Comparison of ENCODE assay signal across 21 cellular contexts in the genomic region with DNA sequence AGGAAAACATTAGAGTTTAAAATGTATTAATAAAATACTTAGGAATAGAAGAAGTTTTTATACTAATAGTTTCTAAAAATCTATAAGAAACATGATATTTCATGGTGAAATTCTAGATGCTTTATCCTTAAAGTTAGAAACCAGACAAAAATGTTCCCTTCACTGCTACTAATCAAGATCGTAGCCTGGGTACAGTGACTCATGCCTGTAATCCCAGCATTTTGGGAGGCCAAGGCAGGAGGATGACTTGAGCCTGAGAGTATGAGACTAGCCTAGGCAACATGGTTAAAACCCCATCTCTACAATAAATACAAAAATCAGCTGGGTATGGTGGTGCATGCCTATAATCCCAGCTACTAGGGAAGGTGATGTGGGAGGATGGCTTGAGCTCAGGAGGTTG. TPM values are rescaled to one million over a fixed set of nuclear protein-coding genes. Genes with fewer than 3 reads are reported as not detected.
DNase-seq lines count a peak whose midpoint lies in the region; ATAC-seq, FAIRE-seq and TF ChIP-seq lines count a peak whose summit lies in the region.
"Had no signal": no experiment of that assay in that cellular context is flagged by ENCODE, and none has a peak within 500 bp of the region (broad histone marks: within the 10 kb centered on the region; RNA-seq: fewer than 3 reads in every experiment).

No MANE protein-coding gene starts in this region.

- TF ChIP-seq RAD21 in K562 (CRISPR knock-in tag; conservative IDR thresholded peaks at IDR 0.05 in 1 of 2, IDR thresholded peaks at IDR 0.05 in 1 of 2), result no peak

- no peaks in the 10 kb centered on the region for H3K79me2 ChIP-seq in K562 (ENCODE audit: control insufficient read depth, insufficient read depth, low read length)
- H3K79me2 ChIP-seq in fibroblast of lung (ENCODE audit: control insufficient read depth, insufficient read depth, low read length), result no peaks in the 10 kb centered on the region

- CTCF ChIA-PET in K562 (lab: Yijun Ruan, JAX; ENCODE audit: low intra/inter-chr PET ratio), result no interaction called here

- H3K4me2 ChIP-seq in K562 (ENCODE audit: insufficient read depth, low read length), result no peak overlapping the region
- H3K4me2 ChIP-seq in fibroblast of lung (ENCODE audit: extremely low read depth, insufficient read depth, low read length), result no peak overlapping the region

- BruUV-seq in K562 (replicated peaks; lab: Mats Ljungman, UMichigan), result no TSS peak

- H4K20me1 ChIP-seq in K562 (replicated peaks; ENCODE audit: control insufficient read depth, insufficient read depth, low read length), result no peaks in the 10 kb centered on the region
- H4K20me1 ChIP-seq in fibroblast of lung (ENCODE audit: control insufficient read depth, extremely low read depth, insufficient read depth, low read length), result no peaks in the 10 kb centered on the region

- H3K27me3 ChIP-seq in K562 (ENCODE audit: control insufficient read depth in 2 of 2, insufficient read depth in 2 of 2, low read length in 2 of 2), result no peaks in the 10 kb centered on the region
- H3K27me3 ChIP-seq in fibroblast of lung (ENCODE audit: control insufficient read depth, insufficient read depth, low read length), result no peaks in the 10 kb centered on the region
- H3K27me3 ChIP-seq: MG63, Peyer's patch had no signal

- 14% methylated on average over 1 of the region's 1 CpG for WGBS in K562 (ENCODE audit: insufficient coverage, low coverage, missing lambda C conversion rate)

- no peaks in the 10 kb centered on the region for H3K9me1 ChIP-seq in K562 (ENCODE audit: control insufficient read depth, insufficient read depth, low read length)

- no peak for TF ChIP-seq POLR2A in K562 (conservative IDR thresholded peaks at IDR 0.05)
- TF ChIP-seq POLR2A in GM12892 (IDR thresholded peaks at IDR 0.05; ENCODE audit: low read depth, low read length), result no peak

- TF ChIP-seq EP300 in K562 (IDR thresholded peaks at IDR 0.05; ENCODE audit: low read length), result no peak

- intact Hi-C loops in K562 (cut with micrococcal nuclease), result no loop called here

- H3K9ac ChIP-seq in K562 (ENCODE audit: insufficient read depth in 1 of 2, low read depth in 2 of 2, low read length in 2 of 2) (no peak overlapping the region), fibroblast of lung (ENCODE audit: insufficient read depth, low read length) (no peak overlapping the region)

- in situ Hi-C loops in K562 (cut with MboI), result no loop called here

- no peak overlapping the region for H3K4me3 ChIP-seq in K562
- no peak overlapping the region for H3K4me3 ChIP-seq in fibroblast of lung (replicated peaks in 1 of 4; ENCODE audit: control extremely low read depth in 1 of 4, insufficient read depth in 1 of 4, low read depth in 3 of 4, low read length in 4 of 4)
- H3K4me3 ChIP-seq: MG63, Peyer's patch, SK-N-MC had no signal

- no peak overlapping the region for H3K27ac ChIP-seq in K562 (ENCODE audit: extremely low read depth, low read depth, low read length)
- H3K27ac ChIP-seq in fibroblast of lung (ENCODE audit: insufficient read depth, low read length), result no peak overlapping the region
- H3K27ac ChIP-seq: Peyer's patch, SK-N-MC had no signal

- H3K4me1 ChIP-seq in K562 (replicated peaks in 1 of 2; ENCODE audit: control insufficient read depth in 2 of 2, insufficient read depth in 2 of 2, low read length in 2 of 2), result no peaks in the 10 kb centered on the region
- no peaks in the 10 kb centered on the region for H3K4me1 ChIP-seq in fibroblast of lung (ENCODE audit: control insufficient read depth, extremely low read depth, insufficient read depth, low read length)
- H3K4me1 ChIP-seq: Peyer's patch had no signal

- TF ChIP-seq CTCF in K562 (IDR thresholded peaks at IDR 0.05 in 2 of 3, conservative IDR thresholded peaks at IDR 0.05 in 1 of 3; ENCODE audit: insufficient read depth in 2 of 3, low read depth in 1 of 3, low read length in 3 of 3), result no peak
- TF ChIP-seq CTCF in fibroblast of lung (conservative IDR thresholded peaks at IDR 0.05 in 1 of 2, IDR thresholded peaks at IDR 0.05 in 1 of 2; ENCODE audit: low read depth in 1 of 2, low read length in 2 of 2), result no peak

- DNase-seq in EL (peak; percentile 14), M059J (ENCODE audit: low read depth) (peak; percentile 13), K562 (ENCODE audit: extremely low read depth in 1 of 4, low spot score in 3 of 4) (no peak), fibroblast of lung (ENCODE audit: low read depth in 2 of 2) (peak; percentile 7 to 50), GM12892 (ENCODE audit: insufficient read length) (no peak), NCI-H748 treated with DMSO at 0.1 percent for 48 hours (lab: John Stamatoyannopoulos, UW) (no peak)
- no peak for DNase-seq in activated CD8-positive, alpha-beta memory T cell treated with anti-CD3 and anti-CD28 coated beads, Interleukin-2, amount 50 U/mL, for 48 hours
- DNase-seq: 8988T, ACHN, MG63, NCI-H1105 treated with DMSO at 0.1 percent for 48 hours, NCI-H146, NCI-H2029, NCI-H446 treated with DMSO at 0.1 percent for 48 hours, NCI-H526, Peyer's patch, SIG-M5 had no signal

- no peaks in the 10 kb centered on the region for H3K9me3 ChIP-seq in K562 (replicated peaks; ENCODE audit: control insufficient read depth, insufficient read depth, low read depth, low read length)
- H3K9me3 ChIP-seq in fibroblast of lung (ENCODE audit: control insufficient read depth, insufficient read depth, low read depth, low read length), result no peaks in the 10 kb centered on the region
- H3K9me3 ChIP-seq: MG63, Peyer's patch had no signal

- ATAC-seq in K562 (peak; percentile 45), GM21390 (IDR thresholded peaks at IDR 0.05; ENCODE audit: unreplicated experiment) (no peak)

- no peaks in the 10 kb centered on the region for H3K36me3 ChIP-seq in K562 (ENCODE audit: control insufficient read depth, insufficient read depth, low read length)
- H3K36me3 ChIP-seq in fibroblast of lung (ENCODE audit: control insufficient read depth, insufficient read depth, low read length), result no peaks in the 10 kb centered on the region
- H3K36me3 ChIP-seq: MG63, Peyer's patch had no signal

- FAIRE-seq in K562 (lab: Jason Lieb, UNC) (peak; percentile 83), GM12892 (lab: Jason Lieb, UNC) (no peak)
- FAIRE-seq: G401.6, H1 had no signal

- no peak overlapping the region for H2AFZ ChIP-seq in K562 (ENCODE audit: low read depth, low read length)
- no peak overlapping the region for H2AFZ ChIP-seq in fibroblast of lung (ENCODE audit: low read length)

- POLR2A ChIA-PET in K562 (lab: Yijun Ruan, JAX), result no interaction called here

TF ChIP-seq in K562, 482 proteins besides CTCF, POLR2A, EP300 and RAD21 (continues in another document):
- TF ChIP-seq, protein P1, sequence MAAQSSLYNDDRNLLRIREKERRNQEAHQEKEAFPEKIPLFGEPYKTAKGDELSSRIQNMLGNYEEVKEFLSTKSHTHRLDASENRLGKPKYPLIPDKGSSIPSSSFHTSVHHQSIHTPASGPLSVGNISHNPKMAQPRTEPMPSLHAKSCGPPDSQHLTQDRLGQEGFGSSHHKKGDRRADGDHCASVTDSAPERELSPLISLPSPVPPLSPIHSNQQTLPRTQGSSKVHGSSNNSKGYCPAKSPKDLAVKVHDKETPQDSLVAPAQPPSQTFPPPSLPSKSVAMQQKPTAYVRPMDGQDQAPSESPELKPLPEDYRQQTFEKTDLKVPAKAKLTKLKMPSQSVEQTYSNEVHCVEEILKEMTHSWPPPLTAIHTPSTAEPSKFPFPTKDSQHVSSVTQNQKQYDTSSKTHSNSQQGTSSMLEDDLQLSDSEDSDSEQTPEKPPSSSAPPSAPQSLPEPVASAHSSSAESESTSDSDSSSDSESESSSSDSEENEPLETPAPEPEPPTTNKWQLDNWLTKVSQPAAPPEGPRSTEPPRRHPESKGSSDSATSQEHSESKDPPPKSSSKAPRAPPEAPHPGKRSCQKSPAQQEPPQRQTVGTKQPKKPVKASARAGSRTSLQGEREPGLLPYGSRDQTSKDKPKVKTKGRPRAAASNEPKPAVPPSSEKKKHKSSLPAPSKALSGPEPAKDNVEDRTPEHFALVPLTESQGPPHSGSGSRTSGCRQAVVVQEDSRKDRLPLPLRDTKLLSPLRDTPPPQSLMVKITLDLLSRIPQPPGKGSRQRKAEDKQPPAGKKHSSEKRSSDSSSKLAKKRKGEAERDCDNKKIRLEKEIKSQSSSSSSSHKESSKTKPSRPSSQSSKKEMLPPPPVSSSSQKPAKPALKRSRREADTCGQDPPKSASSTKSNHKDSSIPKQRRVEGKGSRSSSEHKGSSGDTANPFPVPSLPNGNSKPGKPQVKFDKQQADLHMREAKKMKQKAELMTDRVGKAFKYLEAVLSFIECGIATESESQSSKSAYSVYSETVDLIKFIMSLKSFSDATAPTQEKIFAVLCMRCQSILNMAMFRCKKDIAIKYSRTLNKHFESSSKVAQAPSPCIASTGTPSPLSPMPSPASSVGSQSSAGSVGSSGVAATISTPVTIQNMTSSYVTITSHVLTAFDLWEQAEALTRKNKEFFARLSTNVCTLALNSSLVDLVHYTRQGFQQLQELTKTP (IDR thresholded peaks at IDR 0.05; ENCODE audit: low read depth in 1 of 2, partially characterized antibody in 2 of 2), result no peak
- TF ChIP-seq KDM1A (IDR thresholded peaks at IDR 0.05), result peak in 1 of 2 experiments; percentile 32; a peak in 1 of 4 replicates

RNA-seq across cellular contexts. Expression of a gene that starts 30.4 kb away (rescaled TPM):
- total RNA-seq in M059J (2014; rRNA removed; shearing (Covaris generic)), result 16.0 and 20.7 TPM in 2 replicates
- total RNA-seq in K562 (2011; cell fraction: chromatin; rRNA removed; ENCODE audit: low replicate concordance), result 3.9 and 5.8 TPM in 2 replicates
- total RNA-seq in K562 (2011; cell fraction: nucleolus; rRNA removed), result 4.7 and 6.2 TPM in 2 replicates
- 5.8 and 8.8 TPM in 2 replicates for total RNA-seq in K562 (2011; cell fraction: nucleoplasm; rRNA removed)
- 8.5 and 9.7 TPM in 2 replicates for total RNA-seq in K562 (2014; rRNA removed)
- total RNA-seq in K562 (2014; rRNA removed; fragmentation: Illumina TruSeq; extraction: Trizol), result 7.3 and 8.8 TPM in 2 replicates
- total RNA-seq in K562 (2015; rRNA removed; fragmentation: Illumina TruSeq; extraction: Trizol), result 4.7 and 4.8 TPM in 2 replicates
- 9.8 and 11.9 TPM in 2 replicates for total RNA-seq in K562 (2021)
- polyA plus RNA-seq in K562 (2011; rRNA removed), result 6.2 and 6.9 TPM in 2 replicates
- 3.8 and 3.9 TPM in 2 replicates for polyA plus RNA-seq in K562 (2011; cell fraction: cytosol; rRNA removed)
- polyA plus RNA-seq in K562 (2011; cell fraction: nucleus; rRNA removed), result 2.6 and 2.7 TPM in 2 replicates
- polyA plus RNA-seq in K562 (2012), result 5.6 and 7.2 TPM in 2 replicates
- polyA plus RNA-seq in K562 (2014; fragmentation: Illumina TruSeq; extraction: Trizol), result 9.6 and 10.1 TPM in 2 replicates
- 1 to 10 TPM; 3.3 to 4.8 TPM for polyA plus RNA-seq in K562 (2014; fragmentation: Nextera tagmentation; extraction: Ambion mirVana)
- 6.5 and 6.9 TPM in 2 replicates for polyA plus RNA-seq in K562 (2014; rRNA removed)
- polyA minus RNA-seq in K562 (2011; rRNA and poly(A)+ RNA removed), result 6.8 and 8.0 TPM in 2 replicates
- 4.5 and 5.0 TPM in 2 replicates for polyA minus RNA-seq in K562 (2011; cell fraction: cytosol; rRNA and poly(A)+ RNA removed)
- polyA minus RNA-seq in K562 (2011; cell fraction: nucleus; rRNA and poly(A)+ RNA removed), result 3.4 and 4.4 TPM in 2 replicates
- total RNA-seq in fibroblast of lung, result 27.6 and 29.5 TPM in 2 replicates
- 8.3 and 27.0 TPM in 2 replicates for polyA plus RNA-seq in fibroblast of lung
- polyA plus RNA-seq in fibroblast of lung (2012), result 6.2 and 19.1 TPM in 2 replicates
- 6.0 and 10.8 TPM in 2 replicates for polyA minus RNA-seq in fibroblast of lung (ENCODE audit: low replicate concordance)
- polyA plus RNA-seq in GM12892 (2012; ENCODE audit: missing spikeins), result 0.78 TPM

Comparison
In these comparisons a context has a peak if more than half of its experiments do, and no peak if none do; other contexts are left out.
1. DNase-seq: peak in EL (single experiment), M059J (single experiment) and fibroblast of lung (2 of 2); none in K562 (0 of 4), GM12892 (single experiment), activated CD8-positive, alpha-beta memory T cell treated with anti-CD3 and anti-CD28 coated beads, Interleukin-2, amount 50 U/mL, for 48 hours (single experiment) and NCI-H748 treated with DMSO at 0.1 percent for 48 hours (single experiment).